In the genomic region with DNA sequence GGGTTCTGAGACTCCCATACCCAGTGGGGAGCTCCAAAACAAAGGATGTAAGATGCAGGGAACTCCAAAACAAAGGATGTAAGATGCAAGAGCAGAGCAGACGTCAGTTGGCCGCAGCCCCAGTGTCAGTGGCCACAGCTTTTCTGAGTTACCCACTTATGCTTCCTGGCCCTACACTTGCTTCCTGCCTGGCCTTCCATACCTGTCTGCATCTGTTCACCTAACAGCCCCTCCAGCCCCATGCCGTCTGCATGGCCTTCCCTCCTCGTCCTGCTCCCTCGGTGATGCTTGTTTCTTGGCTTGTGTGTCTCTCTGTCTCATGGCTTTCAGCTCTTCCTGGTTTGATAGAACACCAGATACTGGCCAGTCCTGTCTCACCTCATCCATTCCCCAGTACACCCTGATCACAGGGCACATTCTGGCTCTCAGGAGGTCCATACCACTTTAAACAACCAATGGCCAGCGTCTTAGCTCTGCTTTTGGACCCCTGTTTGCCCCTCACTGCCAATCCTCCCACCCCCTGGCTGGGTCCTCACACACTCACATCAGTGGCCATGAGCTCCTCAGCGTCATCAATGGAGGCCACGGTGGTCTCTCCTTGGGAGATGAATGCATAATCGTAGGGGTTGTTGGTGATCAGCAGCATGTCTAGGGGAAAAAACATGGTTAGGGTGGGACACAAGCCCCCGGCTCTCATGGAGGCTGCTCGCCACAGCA, we compare ENCODE assay signal across 18 cellular contexts. TPM values are rescaled to one million over a fixed set of nuclear protein-coding genes. Genes with fewer than 3 reads are reported as not detected.
"Had no signal": no experiment of that assay in that cellular context is flagged by ENCODE, and none has a peak within 500 bp of the region (broad histone marks: within the 10 kb centered on the region; RNA-seq: fewer than 3 reads in every experiment).

No MANE protein-coding gene starts in this region.

- DNase-seq: activated CD4-positive, alpha-beta T cell treated with anti-CD3 and anti-CD28 coated beads, Interleukin-2, amount 50 U/mL, for 1 hour; activated naive CD4-positive, alpha-beta T cell treated with anti-CD3 and anti-CD28 coated beads, Interleukin-2, amount 50 U/mL, for 16 hours; colonic mucosa; effector CD8-positive, alpha-beta T cell; esophagus squamous epithelium; left colon; mucosa of descending colon; naive thymus-derived CD8-positive, alpha-beta T cell; stimulated activated naive CD8-positive, alpha-beta T cell treated with anti-CD3 and anti-CD28 coated beads, Interleukin-15, Interleukin-2, amounts not matched to agents 100 U/mL and 50 U/mL, for 24 hours had no signal

- ATAC-seq: activated T-helper 17 cell treated with anti-CD3 and anti-CD28 coated beads, Interleukin-2, amount 50 U/mL, for 72 hours; left colon; mucosa of descending colon; naive thymus-derived CD8-positive, alpha-beta T cell; stimulated activated naive CD8-positive, alpha-beta T cell treated with anti-CD3 and anti-CD28 coated beads, Interleukin-15, Interleukin-2, amounts not matched to agents 100 U/mL and 50 U/mL, for 24 hours had no signal

- H3K4me1 ChIP-seq: colonic mucosa, esophagus squamous epithelium had no signal

- H3K27me3 ChIP-seq: cardiac muscle cell, colonic mucosa, esophagus squamous epithelium had no signal

- H3K27ac ChIP-seq: cardiac muscle cell, colonic mucosa, esophagus squamous epithelium, SK-N-MC, skin epidermis had no signal

- H3K36me3 ChIP-seq: cardiac muscle cell, colonic mucosa, esophagus squamous epithelium had no signal

- H3K9me3 ChIP-seq: colonic mucosa, esophagus squamous epithelium, mucosa of descending colon had no signal

- H3K4me3 ChIP-seq: cardiac muscle cell, colonic mucosa, esophagus squamous epithelium, mucosa of descending colon, SK-N-MC, skin epidermis had no signal

RNA-seq across cellular contexts. Expression of a gene that starts 5.3 kb away (rescaled TPM):
- total RNA-seq: activated CD8-positive, alpha-beta memory T cell treated with anti-CD3 and anti-CD28 coated beads for 36 hours; endothelial cell of umbilical vein; esophagus squamous epithelium; fibroblast of villous mesenchyme; left colon; lung microvascular endothelial cell; naive thymus-derived CD8-positive, alpha-beta T cell; omental fat pad had no signal
- polyA plus RNA-seq: endothelial cell of umbilical vein; naive thymus-derived CD8-positive, alpha-beta T cell had no signal

RNA-seq across cellular contexts. Expression of a gene that starts 22.1 kb away (rescaled TPM):
- total RNA-seq: activated CD8-positive, alpha-beta memory T cell treated with anti-CD3 and anti-CD28 coated beads for 36 hours; endothelial cell of umbilical vein; esophagus squamous epithelium; fibroblast of villous mesenchyme; left colon; lung microvascular endothelial cell; naive thymus-derived CD8-positive, alpha-beta T cell; omental fat pad had no signal
- polyA plus RNA-seq: endothelial cell of umbilical vein; naive thymus-derived CD8-positive, alpha-beta T cell had no signal

RNA-seq across cellular contexts. Expression of a gene that starts 53.3 kb away (rescaled TPM):
- total RNA-seq: activated CD8-positive, alpha-beta memory T cell treated with anti-CD3 and anti-CD28 coated beads for 36 hours; activated T-helper 17 cell treated with anti-CD3 and anti-CD28 coated beads, Interleukin-2, amount 50 U/mL, for 72 hours; endothelial cell of umbilical vein; esophagus squamous epithelium; fibroblast of villous mesenchyme; lung microvascular endothelial cell; naive thymus-derived CD8-positive, alpha-beta T cell; omental fat pad had no signal
- polyA plus RNA-seq: endothelial cell of umbilical vein; naive thymus-derived CD8-positive, alpha-beta T cell had no signal

RNA-seq across cellular contexts. Expression of a gene that starts 57.6 kb away (rescaled TPM):
- total RNA-seq: activated CD8-positive, alpha-beta memory T cell treated with anti-CD3 and anti-CD28 coated beads for 36 hours; activated T-helper 17 cell treated with anti-CD3 and anti-CD28 coated beads, Interleukin-2, amount 50 U/mL, for 72 hours; cardiac muscle cell; colonic mucosa; endothelial cell of umbilical vein; esophagus squamous epithelium; fibroblast of villous mesenchyme; left colon; lung microvascular endothelial cell; mucosa of descending colon; naive thymus-derived CD8-positive, alpha-beta T cell; omental fat pad had no signal
- polyA plus RNA-seq: endothelial cell of umbilical vein; naive thymus-derived CD8-positive, alpha-beta T cell had no signal
